In genomic region chr12:92759634-92760268, GRCh38 we compare ENCODE assay signal across 10 cellular contexts. TPM values are rescaled to one million over a fixed set of nuclear protein-coding genes. Genes with fewer than 3 reads are reported as not detected.
DNase-seq lines count a peak whose midpoint lies in the region; ATAC-seq, FAIRE-seq and TF ChIP-seq lines count a peak whose summit lies in the region.
"Had no signal": no experiment of that assay in that cellular context is flagged by ENCODE, and none has a peak within 500 bp of the region (broad histone marks: within the 10 kb centered on the region; RNA-seq: fewer than 3 reads in every experiment).

No MANE protein-coding gene starts in this region.

- peaks cover 0 to 2% (median under 1%) of the 10 kb centered on the region in 4 experiments; a peak in 1 of 7 replicates for H3K4me1 ChIP-seq in H1 (replicated peaks in 1 of 4; ENCODE audit: control insufficient read depth in 3 of 4, insufficient read depth in 4 of 4, low read length in 3 of 4)
- H3K4me1 ChIP-seq: pancreas had no signal

- no peak overlapping the region for H4K91ac ChIP-seq in H1 (replicated peaks; ENCODE audit: insufficient read length, low read length)

- no peak overlapping the region for H4K5ac ChIP-seq in H1 (ENCODE audit: insufficient read length, low read depth, low read length)

- H4K8ac ChIP-seq in H1 (ENCODE audit: extremely low read depth, insufficient read depth, low read length): no peak overlapping the region

- no peak overlapping the region for H3K9ac ChIP-seq in H1 (replicated peaks in 1 of 4; ENCODE audit: extremely low read depth in 1 of 4, low read depth in 3 of 4, low read length in 3 of 4)

- CTCF ChIA-PET in H1 (lab: Charles Lee; ENCODE audit: partially characterized antibody): interaction anchor here (0.7 to 0.8 kb wide), 2 partner anchors 9 to 227 kb away, joined by 3 read pairs; no protein-coding TSS in a partner anchor

- no peak overlapping the region for H3K23ac ChIP-seq in H1 (ENCODE audit: insufficient read length)

- no peak overlapping the region for H3K14ac ChIP-seq in H1 (ENCODE audit: insufficient read length)

- no peak for TF ChIP-seq RAD21 in H1 (IDR thresholded peaks at IDR 0.05 in 1 of 2, conservative IDR thresholded peaks at IDR 0.05 in 1 of 2; ENCODE audit: low read depth in 2 of 2, low read length in 2 of 2)

- DNase-seq in GM12892 (ENCODE audit: insufficient read length): no peak
- DNase-seq in OCI-M1 (lab: John Stamatoyannopoulos, UW): peak; percentile 22
- no peak for DNase-seq in H1 (ENCODE audit: low read depth in 1 of 2, low spot score in 2 of 2)
- DNase-seq in omental fat pad (ENCODE audit: low spot score): no peak
- no peak for DNase-seq in NCI-H524 treated with DMSO at 0.1 percent for 48 hours (lab: John Stamatoyannopoulos, UW)
- no peak for DNase-seq in NCI-H345 (lab: John Stamatoyannopoulos, UW)
- DNase-seq in DMS153 (lab: John Stamatoyannopoulos, UW): no peak
- DNase-seq: NCI-H1694, pancreas had no signal

- H3K27me3 ChIP-seq in H1 (replicated peaks in 1 of 4; ENCODE audit: control insufficient read depth in 3 of 4, extremely low read depth in 1 of 4, insufficient read depth in 3 of 4, low read length in 3 of 4): no peaks in the 10 kb centered on the region
- H3K27me3 ChIP-seq: pancreas had no signal

- H3K4me3 ChIP-seq in H1 (ENCODE audit: extremely low read depth in 1 of 4, insufficient read depth in 2 of 4, low read depth in 3 of 4, low read length in 4 of 4): no peak overlapping the region
- H3K4me3 ChIP-seq: pancreas had no signal

- TF ChIP-seq EP300 in H1 (IDR thresholded peaks at IDR 0.05; ENCODE audit: borderline replicate concordance in 1 of 2, low read depth in 2 of 2, low read length in 2 of 2): no peak

- no peaks in the 10 kb centered on the region for H3K36me3 ChIP-seq in H1 (ENCODE audit: control insufficient read depth in 2 of 4, insufficient read depth in 4 of 4, low read length in 3 of 4)
- H3K36me3 ChIP-seq: pancreas had no signal

- H3K79me1 ChIP-seq in H1 (ENCODE audit: low read depth, low read length): no peaks in the 10 kb centered on the region

- H2BK120ac ChIP-seq in H1 (replicated peaks; ENCODE audit: low read depth, low read length): no peak overlapping the region

- TF ChIP-seq POLR2A in GM12892 (IDR thresholded peaks at IDR 0.05; ENCODE audit: low read depth, low read length): no peak
- TF ChIP-seq POLR2A in H1 (IDR thresholded peaks at IDR 0.05; ENCODE audit: control extremely low read depth in 1 of 2, low read depth in 2 of 2, low read length in 2 of 2): no peak

- WGBS in H1 (ENCODE audit: extremely low coverage in 1 of 2, insufficient coverage in 1 of 2, insufficient read length in 1 of 2, insufficient replicate concordance in 2 of 2, low coverage in 1 of 2, low lambda C conversion rate in 2 of 2, missing lambda C conversion rate in 1 of 2), 2 experiments: 94% methylated on average over 3 of the region's 3 CpGs; no CpG with 5 or more reads in 1 of the 2 experiments

- no peak overlapping the region for H2BK5ac ChIP-seq in H1 (ENCODE audit: low read depth, low read length)

- H2BK12ac ChIP-seq in H1 (ENCODE audit: low read depth, low read length): no peak overlapping the region

- H3K4ac ChIP-seq in H1 (replicated peaks; ENCODE audit: insufficient read length, low read depth, low read length): no peak overlapping the region

- H3K56ac ChIP-seq in H1 (replicated peaks; ENCODE audit: insufficient read length, low read depth, low read length): no peak overlapping the region

- no peak overlapping the region for H3K27ac ChIP-seq in H1 (ENCODE audit: low read depth, low read length)
- H3K27ac ChIP-seq: pancreas had no signal

- no peaks in the 10 kb centered on the region for H3K79me2 ChIP-seq in H1 (ENCODE audit: control insufficient read depth in 1 of 2, insufficient read depth in 2 of 2, low read length in 2 of 2)

- H3K23me2 ChIP-seq in H1 (ENCODE audit: low read depth, low read length): no peaks in the 10 kb centered on the region

- H3K18ac ChIP-seq in H1 (ENCODE audit: extremely low read depth, low read length): no peak overlapping the region

- H2AFZ ChIP-seq in H1 (ENCODE audit: low read length): no peak overlapping the region

- 0 out of 2 replicates have a peak overlapping the region, but pooled peaks have one; percentile 53 for H2BK15ac ChIP-seq in H1 (ENCODE audit: low read length)

- POLR2A ChIA-PET in H1 (lab: Charles Lee; ENCODE audit: partially characterized antibody): no interaction called here

- TF ChIP-seq CTCF in H1 (IDR thresholded peaks at IDR 0.05; ENCODE audit: control extremely low read depth in 1 of 3, insufficient read depth in 1 of 3, low read depth in 1 of 3, low read length in 3 of 3): no peak
- TF ChIP-seq CTCF in omental fat pad (IDR thresholded peaks at IDR 0.05): no peak

- no peaks in the 10 kb centered on the region for H4K20me1 ChIP-seq in H1 (replicated peaks in 1 of 2; ENCODE audit: control insufficient read depth in 1 of 2, insufficient read depth in 2 of 2, low read length in 2 of 2)

- H2AK5ac ChIP-seq in H1 (ENCODE audit: low read depth, low read length): no peak overlapping the region

- H2BK20ac ChIP-seq in H1 (ENCODE audit: low read length): no peak overlapping the region

- H3K4me2 ChIP-seq in H1 (ENCODE audit: insufficient read depth in 1 of 2, low read depth in 2 of 2, low read length in 2 of 2): no peak overlapping the region

- peak; percentile 30 for FAIRE-seq in GM12892 (lab: Jason Lieb, UNC)
- FAIRE-seq in H1 (lab: Jason Lieb, UNC): no peak
- FAIRE-seq: pancreas had no signal

- H3K9me3 ChIP-seq in H1 (ENCODE audit: insufficient read depth in 2 of 2, low read depth in 1 of 2, low read length in 1 of 2): no peaks in the 10 kb centered on the region
- H3K9me3 ChIP-seq: pancreas had no signal

- ATAC-seq in omental fat pad (ENCODE audit: low FRiP score): peak; percentile 41
- no peak for ATAC-seq in GM19463 (IDR thresholded peaks at IDR 0.05; ENCODE audit: unreplicated experiment)

TF ChIP-seq in H1, 55 proteins besides CTCF, POLR2A, EP300 and RAD21:
- TF ChIP-seq YY1 (IDR thresholded peaks at IDR 0.05; ENCODE audit: low read depth, low read length) (no peak), CTBP2 (IDR thresholded peaks at IDR 0.05; ENCODE audit: borderline replicate concordance, insufficient read depth, insufficient read length, low read length) (no peak), TCF12 (IDR thresholded peaks at IDR 0.05; ENCODE audit: low read depth, low read length) (no peak), SIX5 (IDR thresholded peaks at IDR 0.05; ENCODE audit: low read depth, low read length) (no peak), POLR2AphosphoS5 (IDR thresholded peaks at IDR 0.05; ENCODE audit: low read depth, low read length) (no peak), EGR1 (IDR thresholded peaks at IDR 0.05; ENCODE audit: borderline replicate concordance, low read depth, low read length) (no peak), MAX (IDR thresholded peaks at IDR 0.05) (no peak), CBX5 (IDR thresholded peaks at IDR 0.05; ENCODE audit: low read depth, low read length) (no peak), CHD1 (IDR thresholded peaks at IDR 0.05; ENCODE audit: low read depth, low read length) (no peak), KDM1A (IDR thresholded peaks at IDR 0.05; ENCODE audit: borderline replicate concordance, low read length) (no peak), CBX8 (IDR thresholded peaks at IDR 0.05; ENCODE audit: borderline replicate concordance, low read depth, low read length) (no peak), SP4 (IDR thresholded peaks at IDR 0.05; ENCODE audit: low read length) (no peak), TEAD4 (IDR thresholded peaks at IDR 0.05; ENCODE audit: low read depth, low read length) (no peak), RFX5 (IDR thresholded peaks at IDR 0.05; ENCODE audit: borderline replicate concordance, low read depth, low read length) (no peak), BACH1 (IDR thresholded peaks at IDR 0.05; ENCODE audit: low read length) (no peak), NANOG (IDR thresholded peaks at IDR 0.05; ENCODE audit: insufficient read depth, low read depth, low read length, poor library complexity, severe bottlenecking) (no peak), NRF1 (IDR thresholded peaks at IDR 0.05; ENCODE audit: low read depth, low read length) (no peak), TAF7 (optimal IDR thresholded peaks at IDR 0.05; ENCODE audit: borderline replicate concordance, low read depth, low read length) (no peak), SP1 (IDR thresholded peaks at IDR 0.05; ENCODE audit: low read depth, low read length) (no peak)

RNA-seq across cellular contexts. Expression of gene PLEKHG7, which starts 57.0 kb away (rescaled TPM):
- polyA plus RNA-seq in GM12892 (2012; ENCODE audit: missing spikeins): 0.95 TPM
- total RNA-seq in H1 (2021; fragmentation: NEBNext Ultra II Directional; extraction: Animal tissue kit (Norgen Biotek cat#: 25700)): not detected in 2 replicates
- polyA plus RNA-seq in H1 (2011; rRNA removed): not detected in 2 replicates
- polyA plus RNA-seq in H1 (2011; cell fraction: cytosol; rRNA removed): not detected
- not detected for polyA plus RNA-seq in H1 (2011; cell fraction: nucleus; rRNA removed)
- polyA plus RNA-seq in H1 (2012, experiment 1 of 2): not detected in 4 replicates
- not detected for polyA plus RNA-seq in H1 (2012, experiment 2 of 2)
- 0.02 TPM for polyA plus RNA-seq in H1 (2013, experiment 1 of 2)
- polyA plus RNA-seq in H1 (2013, experiment 2 of 2): 0.06 TPM
- polyA minus RNA-seq in H1 (2011; rRNA and poly(A)+ RNA removed): not detected in 2 replicates
- not detected for polyA minus RNA-seq in H1 (2011; cell fraction: cytosol; rRNA and poly(A)+ RNA removed)
- not detected for polyA minus RNA-seq in H1 (2011; cell fraction: nucleus; rRNA and poly(A)+ RNA removed)
- total RNA-seq in omental fat pad: under 1 TPM in 1 of 4 donors, not detected in 3; 0.12 TPM
